Comparison of ENCODE assay signal across 8 cellular contexts in genomic region chr10:50991496-50992355, GRCh38.
DNase-seq lines count a peak whose midpoint lies in the region; ATAC-seq and TF ChIP-seq lines count a peak whose summit lies in the region.

No MANE protein-coding gene starts in this region.

- POLR2A ChIA-PET in PC-3 (lab: Charles Lee; ENCODE audit: unreplicated experiment), result no interaction called here

- peaks cover 8% of the 10 kb centered on the region for H3K27me3 Mint-ChIP-seq in endothelial cell (ENCODE audit: unreplicated experiment)

- H2AFZ ChIP-seq in PC-3 (ENCODE audit: low read length) (peak overlapping the region; percentile 87), Karpas-422 (ENCODE audit: low read length) (no peak overlapping the region)

- no peaks in the 10 kb centered on the region for H3K9me3 Mint-ChIP-seq in endothelial cell (ENCODE audit: unreplicated experiment)

- no TSS peak for BruUV-seq in PC-3 (replicated peaks; lab: Mats Ljungman, UMichigan)

- no peaks in the 10 kb centered on the region for H3K36me3 Mint-ChIP-seq in endothelial cell (ENCODE audit: low read depth, unreplicated experiment)

- H3K27me3 ChIP-seq in PC-3 (ENCODE audit: low read length) (peaks cover 61% of the 10 kb centered on the region), muscle layer of colon (ENCODE audit: control insufficient read depth in 1 of 2, insufficient read depth in 2 of 2, low read length in 2 of 2) (peaks cover 0 to 10% of the 10 kb centered on the region in 2 donors), Karpas-422 (ENCODE audit: low read length) (no peaks in the 10 kb centered on the region)

- H3K9me3 ChIP-seq in PC-3 (ENCODE audit: low read length) (no peaks in the 10 kb centered on the region), muscle layer of colon (ENCODE audit: low read length) (no peaks in the 10 kb centered on the region), Karpas-422 (ENCODE audit: low read length) (no peaks in the 10 kb centered on the region)

- H3K36me3 ChIP-seq in PC-3 (ENCODE audit: low read depth, low read length) (no peaks in the 10 kb centered on the region), muscle layer of colon (ENCODE audit: insufficient read depth, low read length) (no peaks in the 10 kb centered on the region), Karpas-422 (ENCODE audit: insufficient read depth, low read length) (no peaks in the 10 kb centered on the region)

- DNase-seq in AG08396 (ENCODE audit: low spot score) (peak; percentile 57), PC-3 (no peak), endothelial cell (ENCODE audit: low spot score) (peak; percentile 22), NK-92 (lab: John Stamatoyannopoulos, UW; ENCODE audit: unreplicated experiment) (no peak), Karpas-422 (no peak)

- peak; percentile 12 for ATAC-seq in PC-3
- ATAC-seq in GM19467 (IDR thresholded peaks at IDR 0.05; ENCODE audit: unreplicated experiment), result no peak
- ATAC-seq in GM21528 (IDR thresholded peaks at IDR 0.05; ENCODE audit: low FRiP score, unreplicated experiment), result no peak

- H3F3A ChIP-seq in PC-3 (ENCODE audit: low read length, unreplicated experiment), result no peaks in the 10 kb centered on the region

- peaks cover 21% of the 10 kb centered on the region for H3K4me1 Mint-ChIP-seq in endothelial cell (ENCODE audit: unreplicated experiment)

- H3K4me1 ChIP-seq in PC-3 (ENCODE audit: insufficient read depth, low read length) (peaks cover 18% of the 10 kb centered on the region), muscle layer of colon (ENCODE audit: insufficient read depth, low read length) (peaks cover 22% of the 10 kb centered on the region), Karpas-422 (ENCODE audit: low read length) (no peaks in the 10 kb centered on the region)

- CTCF ChIA-PET in PC-3 (lab: Charles Lee), result no interaction called here

- H3K9me2 ChIP-seq in PC-3 (replicated peaks; ENCODE audit: low read length), result no peaks in the 10 kb centered on the region
- no peaks in the 10 kb centered on the region for H3K9me2 ChIP-seq in Karpas-422 (replicated peaks; ENCODE audit: insufficient read depth, low read length)

- H3K27ac Mint-ChIP-seq in endothelial cell (ENCODE audit: unreplicated experiment), result no peak overlapping the region

- peak overlapping the region; percentile 90 for H3K4me3 Mint-ChIP-seq in endothelial cell (ENCODE audit: unreplicated experiment)

- H3K27ac ChIP-seq in PC-3 (ENCODE audit: low read length) (no peak overlapping the region), muscle layer of colon (ENCODE audit: low read depth, low read length) (peak overlapping the region; percentile 52), Karpas-422 (ENCODE audit: low read length) (no peak overlapping the region)

- H3K4me3 ChIP-seq in PC-3 (ENCODE audit: low read length) (peak overlapping the region; percentile 71), muscle layer of colon (ENCODE audit: low read depth in 1 of 2, low read length in 2 of 2) (peak overlapping the region; percentile 59 to 69), Karpas-422 (ENCODE audit: low read length) (no peak overlapping the region)

- H3K79me2 ChIP-seq in PC-3 (ENCODE audit: low read length), result no peaks in the 10 kb centered on the region
- H3K79me2 ChIP-seq in Karpas-422 (ENCODE audit: low read length), result no peaks in the 10 kb centered on the region

- intact Hi-C loops in PC-3 (cut with micrococcal nuclease), result no loop called here

- TF ChIP-seq CTCF in PC-3 (conservative IDR thresholded peaks at IDR 0.05; ENCODE audit: low read depth, low read length), result no peak
- no peak for TF ChIP-seq CTCF in endothelial cell (IDR thresholded peaks at IDR 0.05; ENCODE audit: unreplicated experiment)

- H4K20me1 ChIP-seq in PC-3 (ENCODE audit: low read length) (no peaks in the 10 kb centered on the region), Karpas-422 (ENCODE audit: insufficient read depth, low read depth, low read length) (no peaks in the 10 kb centered on the region)

- H3K9ac ChIP-seq in PC-3 (ENCODE audit: low read length) (peak overlapping the region; percentile 1; the same call in 1 of the 2 replicates), muscle layer of colon (ENCODE audit: low read length) (no peak overlapping the region), Karpas-422 (ENCODE audit: low read length) (no peak overlapping the region)

- H3K4me2 ChIP-seq in PC-3 (ENCODE audit: low read length) (peak overlapping the region; percentile 92), Karpas-422 (ENCODE audit: low read depth, low read length, poor library complexity, severe bottlenecking) (no peak overlapping the region)

Comparison
In these comparisons a context has a peak if more than half of its experiments do, and no peak if none do; other contexts are left out.
1. DNase-seq: peak in AG08396 (single experiment) and endothelial cell (single experiment); none in PC-3 (single experiment), NK-92 (single experiment) and Karpas-422 (single experiment).